In genomic region chr4:110196871-110197420, GRCh38 we compare ENCODE assay signal across 8 cellular contexts. TPM values are rescaled to one million over a fixed set of nuclear protein-coding genes. Genes with fewer than 3 reads are reported as not detected.
DNase-seq lines count a peak whose midpoint lies in the region; ATAC-seq and TF ChIP-seq lines count a peak whose summit lies in the region.

No MANE protein-coding gene starts in this region.

- H3K4me1 ChIP-seq in Peyer's patch (peaks cover 0 to 27% (median 2%) of the 10 kb centered on the region in 4 donors), upper lobe of left lung (peaks cover 8 to 37% (median 17%) of the 10 kb centered on the region in 4 donors)

- peak overlapping the region; percentile 92 for H3K4me3 Mint-ChIP-seq in activated naive CD4-positive, alpha-beta T cell treated with anti-CD3 and anti-CD28 coated beads, Interleukin-2, amount 10 ng/mL, durations not matched to agents 7 days and 5 days

- H3K36me3 ChIP-seq in Peyer's patch (no peaks in the 10 kb centered on the region), upper lobe of left lung (no peaks in the 10 kb centered on the region)

- DNase-seq in AG09309 (ENCODE audit: low read depth) = no peak
- peak; percentile 58 to 81 (median 74) for DNase-seq in Peyer's patch
- DNase-seq in activated naive CD4-positive, alpha-beta T cell treated with anti-CD3 and anti-CD28 coated beads, Interleukin-2, amount 10 ng/mL, durations not matched to agents 7 days and 5 days = peak; percentile 78
- peak; percentile 55 for DNase-seq in glomerular visceral epithelial cell (ENCODE audit: extremely low spot score)
- DNase-seq in omental fat pad (ENCODE audit: low spot score) = no peak
- DNase-seq in upper lobe of left lung = peak; percentile 44 to 93

- 0% methylated on average over 36 of the region's 44 CpGs; no CpG with 5 or more reads in 1 of the 2 donors for WGBS in upper lobe of left lung, 2 donors

- peak overlapping the region; percentile 91 for H3K27ac Mint-ChIP-seq in activated naive CD4-positive, alpha-beta T cell treated with anti-CD3 and anti-CD28 coated beads, Interleukin-2, amount 10 ng/mL, durations not matched to agents 7 days and 5 days

- peak; percentile 27 to 30 for TF ChIP-seq POLR2A in Peyer's patch (IDR thresholded peaks at IDR 0.05)
- TF ChIP-seq POLR2A in upper lobe of left lung (IDR thresholded peaks at IDR 0.05) = no peak

- H3K4me1 Mint-ChIP-seq in activated naive CD4-positive, alpha-beta T cell treated with anti-CD3 and anti-CD28 coated beads, Interleukin-2, amount 10 ng/mL, durations not matched to agents 7 days and 5 days = peaks cover 47% of the 10 kb centered on the region

- H3K9me3 Mint-ChIP-seq in activated naive CD4-positive, alpha-beta T cell treated with anti-CD3 and anti-CD28 coated beads, Interleukin-2, amount 10 ng/mL, durations not matched to agents 7 days and 5 days = no peaks in the 10 kb centered on the region

- H3K27ac ChIP-seq in Peyer's patch (peak overlapping the region; percentile 84 to 95 (median 88)), upper lobe of left lung (peak overlapping the region; percentile 76 to 92 (median 85))

- TF ChIP-seq CTCF in AG09309 (IDR thresholded peaks at IDR 0.05; ENCODE audit: control insufficient read depth, insufficient read depth, low read depth, low read length, missing control alignments) (no peak), Peyer's patch (IDR thresholded peaks at IDR 0.05) (no peak), omental fat pad (IDR thresholded peaks at IDR 0.05) (no peak), upper lobe of left lung (IDR thresholded peaks at IDR 0.05) (peak in 1 of 6 experiments; percentile 30)

- CTCF ChIA-PET in activated naive CD4-positive, alpha-beta T cell treated with anti-CD3 and anti-CD28 coated beads, Interleukin-2, amount 10 ng/mL, durations not matched to agents 7 days and 5 days (lab: Charles Lee) = interaction anchor here (1.2 to 1.4 kb wide), 3 partner anchors 141 to 148 kb away, joined by 3 read pairs; no protein-coding TSS in a partner anchor

- ATAC-seq in GM19025 (IDR thresholded peaks at IDR 0.05; ENCODE audit: low read depth, unreplicated experiment) (peak; percentile 33), HG03159 (IDR thresholded peaks at IDR 0.05; ENCODE audit: unreplicated experiment) (peak; percentile 29), omental fat pad (ENCODE audit: low FRiP score) (peak; percentile 46), upper lobe of left lung (ENCODE audit: low FRiP score in 2 of 2) (peak; percentile 63 to 69)

- H3K9me3 ChIP-seq in Peyer's patch (no peaks in the 10 kb centered on the region), upper lobe of left lung (no peaks in the 10 kb centered on the region)

- H3K27me3 ChIP-seq in Peyer's patch (no peaks in the 10 kb centered on the region), upper lobe of left lung (no peaks in the 10 kb centered on the region)

- no peak for TF ChIP-seq EP300 in upper lobe of left lung (IDR thresholded peaks at IDR 0.05)

- peaks cover 17% of the 10 kb centered on the region for H3K36me3 Mint-ChIP-seq in activated naive CD4-positive, alpha-beta T cell treated with anti-CD3 and anti-CD28 coated beads, Interleukin-2, amount 10 ng/mL, durations not matched to agents 7 days and 5 days

- peaks cover 25% of the 10 kb centered on the region for H3K27me3 Mint-ChIP-seq in activated naive CD4-positive, alpha-beta T cell treated with anti-CD3 and anti-CD28 coated beads, Interleukin-2, amount 10 ng/mL, durations not matched to agents 7 days and 5 days

- H3K4me3 ChIP-seq in AG09309 (ENCODE audit: control insufficient read depth, low read depth, low read length) = peak overlapping the region; percentile 73
- H3K4me3 ChIP-seq in Peyer's patch = peak overlapping the region; percentile 67 to 89 (median 80)
- peak overlapping the region; percentile 67 to 84 (median 82) for H3K4me3 ChIP-seq in upper lobe of left lung

RNA-seq across cellular contexts. Expression of gene ELOVL6, which starts 1.5 kb away (rescaled TPM):
- 10 to 100 TPM in 3 of 4 donors, 1 to 10 TPM in 1; 3.3 to 15.5 (median 12.6) TPM for total RNA-seq in Peyer's patch
- total RNA-seq in omental fat pad = 1 to 10 TPM; 2.2 to 5.8 (median 5.0) TPM
- 10 to 100 TPM in 1 of 6 donors, 1 to 10 TPM in 5; 2.1 to 10.2 (median 4.3) TPM for total RNA-seq in upper lobe of left lung

Comparison
In these comparisons a context has a peak if more than half of its experiments do, and no peak if none do; other contexts are left out.
1. DNase-seq: peak in Peyer's patch (3 of 3), activated naive CD4-positive, alpha-beta T cell treated with anti-CD3 and anti-CD28 coated beads, Interleukin-2, amount 10 ng/mL, durations not matched to agents 7 days and 5 days (single experiment), glomerular visceral epithelial cell (single experiment) and upper lobe of left lung (2 of 2); none in AG09309 (single experiment) and omental fat pad (single experiment).
2. POLR2A ChIP-seq: peak in Peyer's patch (2 of 2); none in upper lobe of left lung (0 of 4).
3. Peak in every context shown above with its lines, with median percentiles within 50 percentile points of each other: H3K4me3 ChIP-seq and ATAC-seq.